ENCODE assay signal across 24 cellular contexts in genomic region chr3:196237203-196237602, GRCh38. TPM values are rescaled to one million over a fixed set of nuclear protein-coding genes. Genes with fewer than 3 reads are reported as not detected.
DNase-seq lines count a peak whose midpoint lies in the region; ATAC-seq, FAIRE-seq and TF ChIP-seq lines count a peak whose summit lies in the region.
"Had no signal": no experiment of that assay in that cellular context is flagged by ENCODE, and none has a peak within 500 bp of the region (broad histone marks: within the 10 kb centered on the region; RNA-seq: fewer than 3 reads in every experiment).

No MANE protein-coding gene starts in this region.

- H3K27me3 ChIP-seq in CD4-positive, alpha-beta memory T cell (ENCODE audit: insufficient read depth, low read length): no peaks in the 10 kb centered on the region
- H3K27me3 ChIP-seq in left lung: no peaks in the 10 kb centered on the region

- peaks cover 27% of the 10 kb centered on the region for H3K36me3 ChIP-seq in CD4-positive, alpha-beta memory T cell (ENCODE audit: insufficient read depth, low read length)
- H3K36me3 ChIP-seq in left lung (peaks cover 0 to 86% of the 10 kb centered on the region in 2 donors), kidney (ENCODE audit: control insufficient read depth in 1 of 2, insufficient read depth in 2 of 2, low read length in 2 of 2) (peaks cover 15 to 38% of the 10 kb centered on the region in 2 donors)

- H3K4me3 ChIP-seq in CD4-positive, alpha-beta memory T cell (ENCODE audit: low read length in 2 of 2): no peak overlapping the region
- H3K4me3 ChIP-seq in left lung (no peak overlapping the region), kidney (ENCODE audit: low read length in 2 of 2) (no peak overlapping the region)
- H3K4me3 ChIP-seq: lung, thoracic aorta had no signal

- H3K9me3 Mint-ChIP-seq in CD4-positive, alpha-beta memory T cell: no peaks in the 10 kb centered on the region
- no peaks in the 10 kb centered on the region for H3K9me3 Mint-ChIP-seq in activated CD8-positive, alpha-beta T cell treated with anti-CD3 and anti-CD28 coated beads for 36 hours

- no peak for DNase-seq in CD4-positive, alpha-beta memory T cell
- DNase-seq in activated CD8-positive, alpha-beta T cell treated with anti-CD3 and anti-CD28 coated beads for 36 hours: peak; percentile 12
- peak; percentile 24 for DNase-seq in myocyte (ENCODE audit: low read depth)
- DNase-seq in left lung: no peak
- no peak for DNase-seq in hippocampal formation (lab: John Stamatoyannopoulos, UW)
- no peak for DNase-seq in dedifferentiated amniotic fluid mesenchymal stem cell (ENCODE audit: extremely low spot score)
- DNase-seq in kidney: no peak
- DNase-seq: activated effector memory CD4-positive, alpha-beta T cell treated with anti-CD3 and anti-CD28 coated beads, Interleukin-2, amount 50 U/mL, for 16 hours; CD4-positive, CD25-positive, alpha-beta regulatory T cell; dermis blood vessel endothelial cell; DMS79 treated with DMSO at 0.1 percent for 48 hours; NCI-H146; NCI-H69; occipital lobe; Right ventricle myocardium superior; stimulated activated CD8-positive, alpha-beta memory T cell treated with anti-CD3 and anti-CD28 coated beads, Interleukin-4, amount 100 ng/mL, for 48 hours had no signal

- POLR2A ChIA-PET in CD4-positive, alpha-beta memory T cell (lab: Charles Lee; ENCODE audit: partially characterized antibody): no interaction called here
- POLR2A ChIA-PET in activated CD8-positive, alpha-beta T cell treated with anti-CD3 and anti-CD28 coated beads for 36 hours (lab: Charles Lee): no interaction called here

- intact Hi-C loops in CD4-positive, alpha-beta memory T cell (cut with micrococcal nuclease): no loop called here
- intact Hi-C loops in activated CD8-positive, alpha-beta T cell treated with anti-CD3 and anti-CD28 coated beads for 36 hours (cut with micrococcal nuclease): no loop called here
- intact Hi-C loops in left lung (cut with DNase I): no loop called here
- intact Hi-C loops in kidney (cut with DNase I): no loop called here

- H3K27me3 Mint-ChIP-seq in CD4-positive, alpha-beta memory T cell: no peaks in the 10 kb centered on the region
- no peaks in the 10 kb centered on the region for H3K27me3 Mint-ChIP-seq in activated CD8-positive, alpha-beta T cell treated with anti-CD3 and anti-CD28 coated beads for 36 hours
- H3K27me3 Mint-ChIP-seq: CD4-positive, CD25-positive, alpha-beta regulatory T cell had no signal

- H3K27ac Mint-ChIP-seq in CD4-positive, alpha-beta memory T cell: peak overlapping the region in 4 of 7 donors; percentile 19 to 68 (median 48)
- H3K27ac Mint-ChIP-seq in activated CD8-positive, alpha-beta T cell treated with anti-CD3 and anti-CD28 coated beads for 36 hours: no peak overlapping the region

- peaks cover 0 to 3% (median under 1%) of the 10 kb centered on the region in 4 donors for H3K4me1 Mint-ChIP-seq in CD4-positive, alpha-beta memory T cell
- peaks cover 16% of the 10 kb centered on the region for H3K4me1 Mint-ChIP-seq in activated CD8-positive, alpha-beta T cell treated with anti-CD3 and anti-CD28 coated beads for 36 hours (ENCODE audit: low read depth)

- no peaks in the 10 kb centered on the region for H3K9me3 ChIP-seq in CD4-positive, alpha-beta memory T cell (ENCODE audit: control insufficient read depth in 1 of 2, low read length in 2 of 2)
- H3K9me3 ChIP-seq in left lung (no peaks in the 10 kb centered on the region), kidney (ENCODE audit: control insufficient read depth in 1 of 2, low read length in 2 of 2) (no peaks in the 10 kb centered on the region)
- H3K9me3 ChIP-seq: thoracic aorta had no signal

- CTCF ChIA-PET in CD4-positive, alpha-beta memory T cell (lab: Charles Lee; ENCODE audit: partially characterized antibody): no interaction called here
- CTCF ChIA-PET in activated CD8-positive, alpha-beta T cell treated with anti-CD3 and anti-CD28 coated beads for 36 hours (lab: Charles Lee): interaction anchor here (0.8 kb wide), 1 partner anchor 282 kb away, joined by 3 read pairs; no protein-coding TSS in a partner anchor

- H3K36me3 Mint-ChIP-seq in CD4-positive, alpha-beta memory T cell: peaks cover 32 to 53% of the 10 kb centered on the region in 2 donors
- peaks cover 17% of the 10 kb centered on the region for H3K36me3 Mint-ChIP-seq in activated CD8-positive, alpha-beta T cell treated with anti-CD3 and anti-CD28 coated beads for 36 hours (ENCODE audit: low read depth)

- no peaks in the 10 kb centered on the region for H3K4me1 ChIP-seq in CD4-positive, alpha-beta memory T cell (ENCODE audit: insufficient read depth, low read length)
- H3K4me1 ChIP-seq in left lung (peaks cover 0 to 23% of the 10 kb centered on the region in 2 donors), kidney (ENCODE audit: control insufficient read depth in 1 of 2, insufficient read depth in 1 of 2, low read depth in 1 of 2, low read length in 2 of 2) (no peaks in the 10 kb centered on the region)

- no peak for TF ChIP-seq CTCF in activated CD8-positive, alpha-beta T cell treated with anti-CD3 and anti-CD28 coated beads for 36 hours (IDR thresholded peaks at IDR 0.05)
- TF ChIP-seq CTCF in left lung (IDR thresholded peaks at IDR 0.05) (no peak), kidney (IDR thresholded peaks at IDR 0.05; ENCODE audit: borderline replicate concordance, extremely low read depth, insufficient read depth) (no peak)

- ATAC-seq in GM21825 (IDR thresholded peaks at IDR 0.05; ENCODE audit: unreplicated experiment) (peak; percentile 45), left lung (no peak)
- ATAC-seq in activated CD8-positive, alpha-beta T cell treated with anti-CD3 and anti-CD28 coated beads for 36 hours: no peak

- H3K27ac ChIP-seq in CD4-positive, alpha-beta memory T cell (ENCODE audit: low read depth, low read length): no peak overlapping the region
- H3K27ac ChIP-seq in left lung (no peak overlapping the region), kidney (ENCODE audit: low read depth in 2 of 2, low read length in 2 of 2) (no peak overlapping the region)
- H3K27ac ChIP-seq: HL-60, thoracic aorta had no signal

- H3K4me3 Mint-ChIP-seq in CD4-positive, alpha-beta memory T cell: no peak overlapping the region
- no peak overlapping the region for H3K4me3 Mint-ChIP-seq in activated CD8-positive, alpha-beta T cell treated with anti-CD3 and anti-CD28 coated beads for 36 hours
- H3K4me3 Mint-ChIP-seq: CD4-positive, CD25-positive, alpha-beta regulatory T cell had no signal

- no peak overlapping the region for H3K9ac ChIP-seq in kidney (ENCODE audit: low read length in 2 of 2)

- FAIRE-seq in kidney (lab: Jason Lieb, UNC): no peak
- FAIRE-seq: bronchial epithelial cell, islet of Langerhans had no signal

RNA-seq across cellular contexts. Expression of gene SLC51A, which starts 20.9 kb away (rescaled TPM):
- not detected for total RNA-seq in CD4-positive, alpha-beta memory T cell
- polyA plus RNA-seq in CD4-positive, alpha-beta memory T cell: 1 to 10 TPM in 1 of 2 donors, not detected in 1; 2.7 TPM
- total RNA-seq in activated CD8-positive, alpha-beta T cell treated with anti-CD3 and anti-CD28 coated beads for 36 hours: not detected
- total RNA-seq in myocyte (not detected in 2 replicates), left lung (1 to 10 TPM in 1 of 2 donors, not detected in 1; 1.2 TPM), kidney (0.98 TPM)
- polyA plus RNA-seq in myocyte (2012): 8.3 TPM
- 6.5 TPM for polyA plus RNA-seq in kidney (ENCODE audit: insufficient read depth, low read depth, low replicate concordance)
- total RNA-seq: bronchial epithelial cell; CD4-positive, CD25-positive, alpha-beta regulatory T cell; dermis blood vessel endothelial cell; M059J; occipital lobe; OCI-LY7; Right ventricle myocardium superior; thoracic aorta had no signal

RNA-seq across cellular contexts. Expression of gene ZDHHC19, which starts 26.0 kb away (rescaled TPM):
- total RNA-seq in CD4-positive, alpha-beta memory T cell: not detected
- polyA plus RNA-seq in CD4-positive, alpha-beta memory T cell: not detected
- total RNA-seq in activated CD8-positive, alpha-beta T cell treated with anti-CD3 and anti-CD28 coated beads for 36 hours: not detected
- total RNA-seq in myocyte: not detected in 2 replicates
- not detected for polyA plus RNA-seq in myocyte (2012)
- total RNA-seq in left lung: 1 to 10 TPM; 1.2 to 8.8 TPM
- 0.57 TPM for total RNA-seq in kidney
- polyA plus RNA-seq in kidney (ENCODE audit: insufficient read depth, low read depth, low replicate concordance): 0.92 TPM
- total RNA-seq: bronchial epithelial cell; CD4-positive, CD25-positive, alpha-beta regulatory T cell; dermis blood vessel endothelial cell; M059J; occipital lobe; OCI-LY7; Right ventricle myocardium superior had no signal
- polyA plus RNA-seq: CD4-positive, CD25-positive, alpha-beta regulatory T cell had no signal

RNA-seq across cellular contexts. Expression of gene PCYT1A, which starts 50.3 kb away (rescaled TPM):
- 10 to 100 TPM; 70.1 to 73.7 TPM for total RNA-seq in CD4-positive, alpha-beta memory T cell
- polyA plus RNA-seq in CD4-positive, alpha-beta memory T cell: 10 to 100 TPM; 11.0 to 25.5 TPM
- total RNA-seq in activated CD8-positive, alpha-beta T cell treated with anti-CD3 and anti-CD28 coated beads for 36 hours: 10 to 100 TPM; 31.0 to 33.7 TPM
- total RNA-seq in myocyte (66.2 and 83.6 TPM in 2 replicates), left lung (10 to 100 TPM; 46.6 to 71.0 TPM), kidney (57.6 TPM)
- polyA plus RNA-seq in myocyte (2012): 50.5 TPM
- 19.6 TPM for polyA plus RNA-seq in kidney (ENCODE audit: insufficient read depth, low read depth, low replicate concordance)

Comparison
In these comparisons a context has a peak if more than half of its experiments do, and no peak if none do; other contexts are left out.
1. DNase-seq: peak in activated CD8-positive, alpha-beta T cell treated with anti-CD3 and anti-CD28 coated beads for 36 hours (single experiment) and myocyte (single experiment); none in CD4-positive, alpha-beta memory T cell (0 of 5), left lung (0 of 2), hippocampal formation (0 of 2), dedifferentiated amniotic fluid mesenchymal stem cell (single experiment) and kidney (single experiment).